In the genomic region with DNA sequence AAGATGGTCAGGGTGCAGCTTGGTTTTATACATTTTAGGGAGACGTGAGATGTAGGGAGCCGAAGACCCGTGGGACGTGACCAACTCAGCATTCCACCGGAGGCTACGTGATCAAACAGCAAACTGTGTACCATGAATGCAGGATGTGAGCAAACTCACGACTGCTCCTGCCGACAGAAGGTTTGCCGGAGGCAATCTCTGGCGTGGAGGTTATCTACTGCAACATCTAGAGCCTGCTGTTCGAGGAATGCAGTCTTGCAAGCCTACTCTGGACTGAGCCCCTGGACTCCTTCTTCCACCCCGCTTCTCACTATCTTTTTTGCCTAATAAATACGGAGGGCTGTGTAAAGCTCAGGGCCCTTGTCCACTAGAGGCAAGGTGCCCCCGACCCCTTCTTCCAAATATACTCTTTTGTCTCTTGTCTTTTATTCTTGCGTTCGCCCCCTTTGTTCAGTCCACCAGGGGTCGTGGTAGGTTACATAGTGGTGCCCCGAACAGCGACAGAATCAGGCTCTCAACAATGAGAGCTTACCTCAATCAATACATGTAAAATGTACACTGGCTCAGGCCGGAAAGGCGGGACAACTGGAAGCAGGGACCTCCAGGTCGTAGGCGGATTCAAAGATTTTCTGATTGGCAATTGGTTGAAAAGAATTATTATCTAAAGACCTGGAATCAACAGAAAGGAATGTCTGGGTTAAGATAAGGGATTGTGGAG, we compare ENCODE assay signal across 1 cellular context.
TF ChIP-seq lines count a peak whose summit lies in the region.

No MANE protein-coding gene starts in this region.

TF ChIP-seq in H1, 55 proteins besides CTCF, POLR2A, EP300 and RAD21:
- TF ChIP-seq BACH1 (IDR thresholded peaks at IDR 0.05; ENCODE audit: low read length) (no peak), JUND (IDR thresholded peaks at IDR 0.05; ENCODE audit: low read length) (no peak), HDAC6 (IDR thresholded peaks at IDR 0.05; ENCODE audit: low read depth, low read length) (no peak), RBBP5 (IDR thresholded peaks at IDR 0.05; ENCODE audit: borderline replicate concordance, low read depth, low read length) (no peak), NRF1 (IDR thresholded peaks at IDR 0.05; ENCODE audit: low read depth, low read length) (no peak)
